In the genomic region with DNA sequence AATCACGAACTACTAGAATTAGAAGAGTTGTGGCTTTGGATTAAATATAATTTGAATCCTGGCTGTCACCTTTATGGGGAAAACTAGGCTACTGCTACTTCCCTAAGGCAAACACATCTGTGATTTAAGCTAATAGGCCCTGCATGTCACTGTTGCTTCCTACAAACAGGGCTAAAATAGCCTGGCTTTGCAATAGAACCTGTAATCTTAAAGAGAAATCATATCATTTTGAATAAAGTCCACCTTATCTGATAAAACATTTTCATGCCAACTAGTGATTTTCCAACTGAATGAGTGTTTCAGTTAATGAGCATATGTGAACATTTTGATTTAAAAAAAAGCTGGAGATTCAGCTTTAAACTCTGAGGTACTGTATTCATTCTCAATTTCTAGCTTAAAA, we compare ENCODE assay signal across 25 cellular contexts.
"Had no signal": no experiment of that assay in that cellular context is flagged by ENCODE, and none has a peak within 500 bp of the region (broad histone marks: within the 10 kb centered on the region; RNA-seq: fewer than 3 reads in every experiment).

No MANE protein-coding gene starts in this region.

- H3K4me1 ChIP-seq: left ventricle myocardium inferior, neural progenitor cell, right atrium auricular region, right lobe of liver, testis, thyroid gland, transverse colon, upper lobe of left lung, vagina had no signal

- ATAC-seq: natural killer cell; right lobe of liver; stimulated activated memory B cell treated with anti-CD40 and anti-IgM and Interleukin-4, amounts not matched to agents 10 μg/mL and 1 μg/mL and 100 μg/mL, for 72 hours; stimulated activated naive CD8-positive, alpha-beta T cell treated with anti-CD3 and anti-CD28 coated beads, Interleukin-15, amount 100 ng/mL, for 72 hours had no signal

- DNase-seq: islet precursor cell; left ventricle myocardium inferior; mesendoderm; naive B cell; natural killer cell; nephron progenitor cell; ovary; right lobe of liver; stimulated activated CD4-positive, alpha-beta T cell treated with anti-CD3 and anti-CD28 coated beads, Interleukin-1b, Interleukin-23, amount 100 ng/mL, for 48 hours; stimulated activated CD4-positive, alpha-beta T cell treated with anti-CD3 and anti-CD28 coated beads, Interleukin-2, amount 100 ng/mL, for 48 hours; stimulated activated CD4-positive, alpha-beta T cell treated with anti-CD3 and anti-CD28 coated beads, Interleukin-4, amount 100 ng/mL, for 4 hours; stimulated activated CD8-positive, alpha-beta memory T cell treated with anti-CD3 and anti-CD28 coated beads, Interleukin-4, amount 100 ng/mL, for 48 hours; stimulated activated naive CD4-positive, alpha-beta T cell treated with Interleukin-2 at 50 U/mL for 16 hours; stimulated activated naive CD8-positive, alpha-beta T cell treated with anti-CD3 and anti-CD28 coated beads, Interleukin-15, amount 100 ng/mL, for 72 hours; substantia nigra; testis; thyroid gland; transverse colon; upper lobe of left lung had no signal

- H3K27me3 ChIP-seq: neural progenitor cell, ovary, right atrium auricular region, right lobe of liver, testis, thyroid gland, transverse colon, upper lobe of left lung, vagina had no signal

- H2AFZ ChIP-seq: neural progenitor cell had no signal

- H3K4me2 ChIP-seq: neural progenitor cell, smooth muscle cell had no signal

- H3K36me3 ChIP-seq: left ventricle myocardium inferior, neural progenitor cell, ovary, right atrium auricular region, right lobe of liver, thyroid gland, transverse colon, upper lobe of left lung, vagina had no signal

- H3K27ac ChIP-seq: left ventricle myocardium inferior, neural progenitor cell, ovary, right atrium auricular region, right lobe of liver, testis, thyroid gland, transverse colon, upper lobe of left lung, vagina had no signal

- H3K9ac ChIP-seq: neural progenitor cell had no signal

- H3K9me3 ChIP-seq: left ventricle myocardium inferior, ovary, right atrium auricular region, right lobe of liver, testis, thyroid gland, transverse colon, upper lobe of left lung, vagina had no signal

- H3K4me3 ChIP-seq: left ventricle myocardium inferior, lung, neural progenitor cell, ovary, right atrium auricular region, right lobe of liver, smooth muscle cell, testis, thyroid gland, transverse colon, upper lobe of left lung, vagina had no signal
